14 cellular contexts compared by ENCODE assay signal in the genomic region with DNA sequence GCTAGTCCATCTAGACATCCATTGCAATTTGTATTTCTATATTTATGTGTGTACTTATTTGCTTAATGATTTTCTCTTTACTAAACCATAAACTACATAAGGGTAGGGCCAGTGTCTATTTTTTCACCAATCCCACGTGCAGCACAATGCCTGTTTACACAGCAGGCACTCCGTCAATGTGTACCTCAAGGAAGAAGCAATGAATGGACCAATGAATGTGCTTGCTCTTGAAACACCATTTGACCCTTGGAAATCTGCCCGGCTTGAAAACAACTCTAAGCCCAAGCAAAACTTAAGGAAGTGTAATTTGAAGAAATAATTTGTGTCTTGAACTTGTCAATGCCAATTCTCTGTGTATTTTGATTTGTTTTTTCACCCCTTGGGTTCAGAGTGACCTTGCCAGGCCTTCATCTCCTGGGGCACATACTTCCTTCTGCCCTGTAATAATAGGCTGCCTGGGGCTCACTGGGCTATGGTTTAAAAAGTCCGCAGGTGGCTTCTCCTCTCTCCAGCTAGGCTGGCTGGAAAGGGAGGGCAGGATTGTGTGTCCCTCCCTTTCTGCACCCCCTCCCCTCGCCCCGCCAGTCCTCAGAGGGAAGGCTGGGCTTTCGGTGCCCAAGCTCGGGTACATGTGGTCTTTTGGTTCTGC.
A peak's percentile ranks its signal among the peaks of the same experiment; 100 is the strongest.
DNase-seq lines count a peak whose midpoint lies in the region; ATAC-seq and TF ChIP-seq lines count a peak whose summit lies in the region.
"Had no signal": no experiment of that assay in that cellular context is flagged by ENCODE, and none has a peak within 500 bp of the region (broad histone marks: within the 10 kb centered on the region; RNA-seq: fewer than 3 reads in every experiment).

No MANE protein-coding gene starts in this region.

- TF ChIP-seq CTCF in fibroblast of villous mesenchyme (IDR thresholded peaks at IDR 0.05; ENCODE audit: insufficient read depth, low read depth, low read length) (no peak), stomach (IDR thresholded peaks at IDR 0.05) (no peak), adrenal gland (IDR thresholded peaks at IDR 0.05) (no peak)

- 56 to 74% (median 64%) methylated on average over 8 of the region's 8 CpGs for WGBS in stomach, 5 donors
- 78 to 82% (median 81%) methylated on average over 8 of the region's 8 CpGs for WGBS in adrenal gland, 4 donors

- intact Hi-C loops in stomach (cut with DNase I; ENCODE audit: low total_unique reads) (no loop called here), adrenal gland (cut with DNase I) (no loop called here)

- no peaks in the 10 kb centered on the region for H3K36me3 ChIP-seq in stomach
- no peaks in the 10 kb centered on the region for H3K36me3 ChIP-seq in adrenal gland (replicated peaks in 1 of 2)
- H3K36me3 ChIP-seq: cardiac muscle cell had no signal

- H3K27me3 ChIP-seq in stomach (no peaks in the 10 kb centered on the region), adrenal gland (no peaks in the 10 kb centered on the region)
- H3K27me3 ChIP-seq: cardiac muscle cell had no signal

- no peak for TF ChIP-seq POLR2A in stomach (IDR thresholded peaks at IDR 0.05)
- no peak for TF ChIP-seq POLR2A in adrenal gland (IDR thresholded peaks at IDR 0.05)

- no peak for ATAC-seq in HG02588 (IDR thresholded peaks at IDR 0.05; ENCODE audit: unreplicated experiment)
- ATAC-seq in GM21515 (IDR thresholded peaks at IDR 0.05; ENCODE audit: unreplicated experiment), result no peak
- ATAC-seq: T-helper 17 cell had no signal

- H3K4me1 ChIP-seq in stomach (peaks cover 9 to 43% (median 17%) of the 10 kb centered on the region in 4 donors), adrenal gland (replicated peaks in 1 of 2) (peaks cover 0 to 6% of the 10 kb centered on the region in 2 donors)

- H3K4me3 ChIP-seq in fibroblast of villous mesenchyme (ENCODE audit: low read depth, low read length), result no peak overlapping the region
- H3K4me3 ChIP-seq in stomach, result no peak overlapping the region
- H3K4me3 ChIP-seq in adrenal gland, result no peak overlapping the region
- H3K4me3 ChIP-seq: cardiac muscle cell had no signal

- H3K9me3 ChIP-seq in stomach (peaks cover 0 to 9% (median under 1%) of the 10 kb centered on the region in 4 donors), adrenal gland (replicated peaks in 1 of 3) (peaks cover 0 to 10% (median 4%) of the 10 kb centered on the region in 3 donors)

- no peak for TF ChIP-seq EP300 in stomach (IDR thresholded peaks at IDR 0.05)

- DNase-seq in NCI-H1417 (lab: John Stamatoyannopoulos, UW), result peak in 2 of 3 experiments; percentile 4 to 49
- DNase-seq in NCI-H1417 treated with DMSO at 0.1 percent for 48 hours (lab: John Stamatoyannopoulos, UW), result no peak
- DNase-seq in NCI-H69 (lab: John Stamatoyannopoulos, UW), result peak; percentile 96
- peak; percentile 60 for DNase-seq in fibroblast of villous mesenchyme (ENCODE audit: low read depth)
- peak; percentile 67 for DNase-seq in stomach
- no peak for DNase-seq in adrenal gland
- DNase-seq: CD4-positive, alpha-beta T cell; midbrain; NCI-H1436 treated with DMSO at 0.1 percent for 48 hours; T-helper 17 cell had no signal

- H3K27ac ChIP-seq in stomach, result peak overlapping the region in 3 of 5 donors; percentile 0 to 49 (median 31)
- no peak overlapping the region for H3K27ac ChIP-seq in adrenal gland
- H3K27ac ChIP-seq: cardiac muscle cell, KMS-11 had no signal

Comparison
In these comparisons a context has a peak if more than half of its experiments do, and no peak if none do; other contexts are left out.
1. DNase-seq: peak in NCI-H1417 (2 of 3), NCI-H69 (single experiment), fibroblast of villous mesenchyme (single experiment) and stomach (single experiment); none in NCI-H1417 treated with DMSO at 0.1 percent for 48 hours (single experiment) and adrenal gland (0 of 7).
2. H3K27ac ChIP-seq: peak in stomach (3 of 5); none in adrenal gland (0 of 5).